ENCODE assay signal across 1 cellular context in genomic region chr11:108221981-108222685, GRCh38.
TF ChIP-seq lines count a peak whose summit lies in the region.

TSS of gene NPAT (minus strand) at chr11:108222638. CDS start at chr11:108222536, 102 bp downstream.

TF ChIP-seq in HepG2, 621 proteins besides CTCF, POLR2A, EP300 and RAD21 (continued from another document and continues in another):
- TF ChIP-seq THAP8 (CRISPR knock-in tag; IDR thresholded peaks at IDR 0.05; ENCODE audit: borderline replicate concordance) (no peak), ZNF713 (CRISPR knock-in tag; IDR thresholded peaks at IDR 0.05) (no peak), KLF12 (CRISPR knock-in tag; IDR thresholded peaks at IDR 0.05; ENCODE audit: borderline replicate concordance) (no peak), GTF3A (CRISPR knock-in tag; conservative IDR thresholded peaks at IDR 0.05) (peak; percentile 64; the same call in 1 of the 2 replicates), MXI1 (IDR thresholded peaks at IDR 0.05; ENCODE audit: borderline replicate concordance, low read depth, low read length) (no peak), E2F5 (CRISPR knock-in tag; conservative IDR thresholded peaks at IDR 0.05) (peak; percentile 61; the same call in 1 of the 2 replicates), TEAD3 (CRISPR knock-in tag; optimal IDR thresholded peaks at IDR 0.05; ENCODE audit: borderline replicate concordance) (no peak), ZNF773 (CRISPR knock-in tag; IDR thresholded peaks at IDR 0.05; ENCODE audit: borderline replicate concordance) (no peak), HMGXB4 (CRISPR knock-in tag; IDR thresholded peaks at IDR 0.05; ENCODE audit: borderline replicate concordance in 1 of 2, low read depth in 1 of 2) (no peak), ZNF547 (CRISPR knock-in tag; IDR thresholded peaks at IDR 0.05) (0 out of 2 replicates have a peak, but pooled peaks have one; percentile 38), REST (IDR thresholded peaks at IDR 0.05; ENCODE audit: borderline replicate concordance in 1 of 2, low read depth in 1 of 2, low read length in 2 of 2) (0 out of 4 replicates have a peak, but pooled peaks of 1 of the 2 experiments have one; percentile 13), AHDC1 (CRISPR knock-in tag; IDR thresholded peaks at IDR 0.05; ENCODE audit: borderline replicate concordance) (no peak), BORCS8-MEF2B (CRISPR knock-in tag; IDR thresholded peaks at IDR 0.05) (no peak; the same call in 1 of the 2 replicates), POLR2AphosphoS5 (IDR thresholded peaks at IDR 0.05; ENCODE audit: low read depth, low read length) (peak; percentile 76), ZBTB10 (CRISPR knock-in tag; IDR thresholded peaks at IDR 0.05; ENCODE audit: borderline replicate concordance) (0 out of 2 replicates have a peak, but pooled peaks have one; percentile 45), SETDB1 (CRISPR knock-in tag; IDR thresholded peaks at IDR 0.05; ENCODE audit: borderline replicate concordance) (peak; percentile 64; the same call in 1 of the 2 replicates), ZNF800 (CRISPR knock-in tag; IDR thresholded peaks at IDR 0.05) (no peak), ZNF781 (CRISPR knock-in tag; IDR thresholded peaks at IDR 0.05; ENCODE audit: borderline replicate concordance, not compliant biosample characterization) (no peak), AHR (CRISPR knock-in tag; IDR thresholded peaks at IDR 0.05) (no peak), ZMYM3 (CRISPR knock-in tag; IDR thresholded peaks at IDR 0.05) (no peak; the same call in 1 of the 2 replicates), FOSL2 (CRISPR knock-in tag; IDR thresholded peaks at IDR 0.05) (no peak), NPAS2 (CRISPR knock-in tag; IDR thresholded peaks at IDR 0.05; ENCODE audit: borderline replicate concordance) (no peak), ZNF276 (CRISPR knock-in tag; IDR thresholded peaks at IDR 0.05; ENCODE audit: low read depth) (0 out of 2 replicates have a peak, but pooled peaks have one; percentile 4), SRSF1 (optimal IDR thresholded peaks at IDR 0.05; ENCODE audit: low read depth, low read length) (peak; percentile 70), RFX3 (CRISPR knock-in tag; IDR thresholded peaks at IDR 0.05) (no peak), ZNF570 (CRISPR knock-in tag; IDR thresholded peaks at IDR 0.05; ENCODE audit: borderline replicate concordance) (no peak), FLYWCH1 (CRISPR knock-in tag; IDR thresholded peaks at IDR 0.05) (no peak), ATF6 (CRISPR knock-in tag; conservative IDR thresholded peaks at IDR 0.05) (no peak), ZNF572 (CRISPR knock-in tag; IDR thresholded peaks at IDR 0.05) (0 out of 2 replicates have a peak, but pooled peaks have one; percentile 77), TRIM24 (CRISPR knock-in tag; IDR thresholded peaks at IDR 0.05) (no peak), NCOR1 (IDR thresholded peaks at IDR 0.05; ENCODE audit: borderline replicate concordance, low read length) (no peak)
